10 cellular contexts compared by ENCODE assay signal in genomic region chr2:12032421-12032820, GRCh38.
A peak's percentile ranks its signal among the peaks of the same experiment; 100 is the strongest.
DNase-seq lines count a peak whose midpoint lies in the region; ATAC-seq and TF ChIP-seq lines count a peak whose summit lies in the region.
"Had no signal": no experiment of that assay in that cellular context is flagged by ENCODE, and none has a peak within 500 bp of the region (broad histone marks: within the 10 kb centered on the region; RNA-seq: fewer than 3 reads in every experiment).

No MANE protein-coding gene starts in this region.

- DNase-seq in neuronal stem cell (ENCODE audit: low spot score) (no peak), lower leg skin (ENCODE audit: low spot score in 2 of 2) (no peak), vagina (ENCODE audit: extremely low spot score in 2 of 2) (no peak)
- DNase-seq: activated naive CD4-positive, alpha-beta T cell treated with anti-CD3 and anti-CD28 coated beads, Interleukin-2, amount 50 U/mL, for 16 hours had no signal

- no peaks in the 10 kb centered on the region for H3K79me2 ChIP-seq in Loucy (ENCODE audit: insufficient read depth, low read length)
- H3K79me2 ChIP-seq: parathyroid adenoma had no signal

- no peak overlapping the region for H3K18ac ChIP-seq in neuronal stem cell (ENCODE audit: low read length)

- H3K9me2 ChIP-seq in Loucy (replicated peaks; ENCODE audit: low read depth, low read length): no peaks in the 10 kb centered on the region

- H4K91ac ChIP-seq in neuronal stem cell (ENCODE audit: low read depth, low read length, poor library complexity): no peak overlapping the region

- no peak overlapping the region for H2BK12ac ChIP-seq in neuronal stem cell (ENCODE audit: low read length)

- TF ChIP-seq POLR2A in lower leg skin (IDR thresholded peaks at IDR 0.05) (no peak), vagina (IDR thresholded peaks at IDR 0.05) (no peak), gastroesophageal sphincter (IDR thresholded peaks at IDR 0.05) (no peak)

- peaks cover 24% of the 10 kb centered on the region for H3K4me1 ChIP-seq in Loucy (ENCODE audit: insufficient read depth, low read length, poor library complexity, severe bottlenecking)
- no peaks in the 10 kb centered on the region for H3K4me1 ChIP-seq in neuronal stem cell (ENCODE audit: control insufficient read depth in 2 of 2, insufficient read depth in 1 of 2, low read depth in 1 of 2, low read length in 2 of 2)
- H3K4me1 ChIP-seq in vagina: no peaks in the 10 kb centered on the region
- H3K4me1 ChIP-seq in gastroesophageal sphincter: no peaks in the 10 kb centered on the region
- H3K4me1 ChIP-seq: parathyroid adenoma had no signal

- no peaks in the 10 kb centered on the region for H3F3A ChIP-seq in Loucy (ENCODE audit: low read depth)

- peak; percentile 69 for ATAC-seq in GM19035 (IDR thresholded peaks at IDR 0.05; ENCODE audit: unreplicated experiment)
- peak; percentile 72 for ATAC-seq in HG02623 (IDR thresholded peaks at IDR 0.05; ENCODE audit: unreplicated experiment)
- ATAC-seq in gastroesophageal sphincter: no peak
- ATAC-seq: Panc1 had no signal

- H3K23ac ChIP-seq in neuronal stem cell (ENCODE audit: low read depth, low read length, poor library complexity): no peak overlapping the region

- no peak overlapping the region for H3K4ac ChIP-seq in neuronal stem cell (ENCODE audit: low read length)

- no peak overlapping the region for H2AFZ ChIP-seq in Loucy (ENCODE audit: low read length)
- peak overlapping the region; percentile 46 for H2AFZ ChIP-seq in neuronal stem cell (ENCODE audit: low read length)
- H2AFZ ChIP-seq: parathyroid adenoma had no signal

- H3K79me1 ChIP-seq in neuronal stem cell (ENCODE audit: low read depth, low read length): no peaks in the 10 kb centered on the region

- H3K4me2 ChIP-seq in Loucy (ENCODE audit: low read depth, low read length, poor library complexity, severe bottlenecking) (no peak overlapping the region), neuronal stem cell (ENCODE audit: insufficient read depth, low read length, poor library complexity, severe bottlenecking) (no peak overlapping the region)

- H3K27me3 ChIP-seq in Loucy (ENCODE audit: insufficient read depth, low read length, poor library complexity, severe bottlenecking) (no peaks in the 10 kb centered on the region), neuronal stem cell (ENCODE audit: control insufficient read depth in 3 of 3, insufficient read depth in 3 of 3, low read depth in 1 of 3, low read length in 3 of 3) (no peaks in the 10 kb centered on the region), vagina (no peaks in the 10 kb centered on the region), gastroesophageal sphincter (no peaks in the 10 kb centered on the region)

- no peaks in the 10 kb centered on the region for H3K9me3 ChIP-seq in Loucy (ENCODE audit: insufficient read depth, low read depth, low read length)
- peaks cover 0 to 3% of the 10 kb centered on the region in 2 donors for H3K9me3 ChIP-seq in neuronal stem cell (replicated peaks in 1 of 2; ENCODE audit: control insufficient read depth in 2 of 2, insufficient read depth in 1 of 2, low read depth in 1 of 2, low read length in 2 of 2)
- H3K9me3 ChIP-seq in vagina: no peaks in the 10 kb centered on the region
- no peaks in the 10 kb centered on the region for H3K9me3 ChIP-seq in gastroesophageal sphincter

- no peaks in the 10 kb centered on the region for H4K20me1 ChIP-seq in Loucy (ENCODE audit: insufficient read depth, low read length, poor library complexity, severe bottlenecking)

- H4K8ac ChIP-seq in neuronal stem cell (ENCODE audit: low read depth, low read length): no peak overlapping the region

- no peak overlapping the region for H3K4me3 ChIP-seq in Loucy (ENCODE audit: low read length, poor library complexity, severe bottlenecking)
- H3K4me3 ChIP-seq in neuronal stem cell (ENCODE audit: low read length in 2 of 2): no peak overlapping the region
- no peak overlapping the region for H3K4me3 ChIP-seq in lower leg skin (ENCODE audit: low read depth, poor library complexity, severe bottlenecking)
- H3K4me3 ChIP-seq in vagina: no peak overlapping the region
- no peak overlapping the region for H3K4me3 ChIP-seq in gastroesophageal sphincter

- H3K14ac ChIP-seq in neuronal stem cell (ENCODE audit: low read length): no peak overlapping the region

- H2BK120ac ChIP-seq in neuronal stem cell (ENCODE audit: low read depth, low read length): no peak overlapping the region

- no peak overlapping the region for H2BK15ac ChIP-seq in neuronal stem cell (ENCODE audit: low read length)

- intact Hi-C loops in lower leg skin (cut with DNase I; ENCODE audit: low total_unique reads): no loop called here
- intact Hi-C loops in vagina (cut with DNase I): no loop called here

- H3K36me3 ChIP-seq in Loucy (ENCODE audit: insufficient read depth, low read length) (no peaks in the 10 kb centered on the region), neuronal stem cell (replicated peaks in 1 of 2; ENCODE audit: control insufficient read depth in 2 of 2, insufficient read depth in 2 of 2, low read length in 2 of 2) (no peaks in the 10 kb centered on the region), vagina (no peaks in the 10 kb centered on the region), gastroesophageal sphincter (no peaks in the 10 kb centered on the region)

- H3K9ac ChIP-seq in Loucy (ENCODE audit: low read depth, low read length, poor library complexity, severe bottlenecking) (no peak overlapping the region), neuronal stem cell (ENCODE audit: low read depth, low read length, poor library complexity) (no peak overlapping the region)
- H3K9ac ChIP-seq: parathyroid adenoma had no signal

- no peak overlapping the region for H2BK5ac ChIP-seq in neuronal stem cell (ENCODE audit: low read length)

- WGBS in neuronal stem cell (ENCODE audit: extremely low coverage in 2 of 2, insufficient read length in 2 of 2, insufficient replicate concordance in 1 of 2), 2 donors: no CpG with 5 or more reads among the region's 2 CpGs
- WGBS in lower leg skin, 2 donors: 80 to 87% methylated on average over 2 of the region's 2 CpGs
- WGBS in gastroesophageal sphincter (ENCODE audit: low coverage in 1 of 2), 2 donors: 78 to 94% methylated on average over 2 of the region's 2 CpGs

- no peak for TF ChIP-seq EP300 in gastroesophageal sphincter (IDR thresholded peaks at IDR 0.05)

- H2AK5ac ChIP-seq in neuronal stem cell (ENCODE audit: low read depth, low read length): no peak overlapping the region

- peak; percentile 63 for TF ChIP-seq CTCF in Loucy (conservative IDR thresholded peaks at IDR 0.05; ENCODE audit: low read length)
- no peak for TF ChIP-seq CTCF in lower leg skin (IDR thresholded peaks at IDR 0.05)
- no peak for TF ChIP-seq CTCF in vagina (IDR thresholded peaks at IDR 0.05)
- no peak for TF ChIP-seq CTCF in gastroesophageal sphincter (IDR thresholded peaks at IDR 0.05)

- H3K27ac ChIP-seq in neuronal stem cell (replicated peaks; ENCODE audit: low read length) (no peak overlapping the region), vagina (no peak overlapping the region), gastroesophageal sphincter (no peak overlapping the region)
- H3K27ac ChIP-seq: parathyroid adenoma had no signal
